ENCODE assay signal across 36 cellular contexts in genomic region chr14:104859900-104860299, GRCh38.
"Had no signal": no experiment of that assay in that cellular context is flagged by ENCODE, and none has a peak within 500 bp of the region (broad histone marks: within the 10 kb centered on the region; RNA-seq: fewer than 3 reads in every experiment).

No MANE protein-coding gene starts in this region.

- H3K27me3 ChIP-seq: adrenal gland, body of pancreas, breast epithelium had no signal

- FAIRE-seq: astrocyte, TTC549 had no signal

- H3K27ac Mint-ChIP-seq: activated B cell treated with CpG ODN at 0.5 μM for 24 hours; activated CD4-positive, alpha-beta memory T cell treated with anti-CD3 and anti-CD28 coated beads for 36 hours; activated CD4-positive, alpha-beta T cell treated with anti-CD3 and anti-CD28 coated beads, Interleukin-2, amount 10 ng/mL, durations not matched to agents 24 days and 14 days; activated CD8-positive, alpha-beta T cell treated with anti-CD3 and anti-CD28 coated beads for 36 hours; activated naive CD4-positive, alpha-beta T cell treated with anti-CD3 and anti-CD28 coated beads for 36 hours; activated naive CD4-positive, alpha-beta T cell treated with anti-CD3 and anti-CD28 coated beads, Interleukin-2, amount 50 U/mL, for 72 hours; activated naive CD8-positive, alpha-beta T cell treated with anti-CD3 and anti-CD28 coated beads for 36 hours; activated T-cell treated with anti-CD3 and anti-CD28 coated beads, Interleukin-2, amount 50 U/mL, for 72 hours; activated T-helper 1 cell treated with anti-CD3 and anti-CD28 coated beads, Interleukin-12 subunit alpha, Interleukin-12 subunit beta, Interleukin-2, Interleukin-4 antibody, amounts not matched to agents 30 ng/mL and 10 ng/mL and 1 ng/mL, durations not matched to agents 14 hours and 24 hours and 36 hours; activated T-helper 17 cell treated with anti-CD3 and anti-CD28 coated beads, Interleukin-2, amount 50 U/mL, for 72 hours; T-helper 1 cell treated with Interleukin-12 subunit alpha and Interleukin-12 subunit beta and Interleukin-4 antibody, amounts not matched to agents 30 μg/mL and 1 μg/mL, for 36 hours; T-helper 2 cell treated with Interferon-gamma antibody and Interleukin-4, amounts not matched to agents 5 μg/mL and 100 μg/mL, for 36 hours had no signal

- H3K4me1 Mint-ChIP-seq: activated B cell treated with CpG ODN at 0.5 μM for 24 hours; activated CD4-positive, alpha-beta T cell treated with anti-CD3 and anti-CD28 coated beads, Interleukin-2, amount 10 ng/mL, durations not matched to agents 24 days and 14 days; activated naive CD8-positive, alpha-beta T cell treated with anti-CD3 and anti-CD28 coated beads for 36 hours; activated T-helper 17 cell treated with anti-CD3 and anti-CD28 coated beads, Interleukin-2, amount 50 U/mL, for 72 hours had no signal

- ATAC-seq: activated CD8-positive, alpha-beta T cell treated with anti-CD3 and anti-CD28 coated beads for 36 hours; activated naive CD4-positive, alpha-beta T cell treated with anti-CD3 and anti-CD28 coated beads, Interleukin-2, amount 50 U/mL, for 72 hours; activated T-cell treated with anti-CD3 and anti-CD28 coated beads, Interleukin-2, amount 50 U/mL, for 4 hours; activated T-cell treated with anti-CD3 and anti-CD28 coated beads, Interleukin-2, amount 50 U/mL, for 72 hours; activated T-helper 17 cell treated with anti-CD3 and anti-CD28 coated beads, Interleukin-2, amount 50 U/mL, for 72 hours; body of pancreas had no signal

- H3K4me3 Mint-ChIP-seq: activated B cell treated with CpG ODN at 0.5 μM for 24 hours; activated CD4-positive, alpha-beta memory T cell treated with anti-CD3 and anti-CD28 coated beads for 36 hours; activated CD4-positive, alpha-beta T cell treated with anti-CD3 and anti-CD28 coated beads, Interleukin-2, amount 10 ng/mL, durations not matched to agents 24 days and 14 days; activated CD8-positive, alpha-beta T cell treated with anti-CD3 and anti-CD28 coated beads for 36 hours; activated naive CD4-positive, alpha-beta T cell treated with anti-CD3 and anti-CD28 coated beads for 36 hours; activated naive CD8-positive, alpha-beta T cell treated with anti-CD3 and anti-CD28 coated beads for 36 hours; activated T-cell treated with anti-CD3 and anti-CD28 coated beads, Interleukin-2, amount 50 U/mL, for 4 hours; activated T-cell treated with anti-CD3 and anti-CD28 coated beads, Interleukin-2, amount 50 U/mL, for 72 hours; activated T-helper 1 cell treated with anti-CD3 and anti-CD28 coated beads, Interleukin-12 subunit alpha, Interleukin-12 subunit beta, Interleukin-2, Interleukin-4 antibody, amounts not matched to agents 30 ng/mL and 10 ng/mL and 1 ng/mL, durations not matched to agents 14 hours and 24 hours and 36 hours; activated T-helper 17 cell treated with anti-CD3 and anti-CD28 coated beads, Interleukin-2, amount 50 U/mL, for 72 hours; T-helper 1 cell treated with Interleukin-12 subunit alpha and Interleukin-12 subunit beta and Interleukin-4 antibody, amounts not matched to agents 30 μg/mL and 1 μg/mL, for 36 hours; T-helper 2 cell treated with Interferon-gamma antibody and Interleukin-4, amounts not matched to agents 5 μg/mL and 100 μg/mL, for 36 hours had no signal

- H3K36me3 Mint-ChIP-seq: activated CD4-positive, alpha-beta memory T cell treated with anti-CD3 and anti-CD28 coated beads for 36 hours; activated naive CD4-positive, alpha-beta T cell treated with anti-CD3 and anti-CD28 coated beads, Interleukin-2, amount 50 U/mL, for 72 hours; activated naive CD8-positive, alpha-beta T cell treated with anti-CD3 and anti-CD28 coated beads for 36 hours had no signal

- H3K36me3 ChIP-seq: adrenal gland, brain microvascular endothelial cell, breast epithelium had no signal

- H3K27ac ChIP-seq: adrenal gland, body of pancreas, brain microvascular endothelial cell, breast epithelium, VCaP had no signal

- H3K4me1 ChIP-seq: breast epithelium had no signal

- H3K9me3 Mint-ChIP-seq: activated B cell treated with CpG ODN at 0.5 μM for 24 hours; activated CD4-positive, alpha-beta memory T cell treated with anti-CD3 and anti-CD28 coated beads for 36 hours; activated CD4-positive, alpha-beta T cell treated with anti-CD3 and anti-CD28 coated beads, Interleukin-2, amount 10 ng/mL, durations not matched to agents 24 days and 14 days; activated CD8-positive, alpha-beta T cell treated with anti-CD3 and anti-CD28 coated beads for 36 hours; activated naive CD4-positive, alpha-beta T cell treated with anti-CD3 and anti-CD28 coated beads for 36 hours; activated naive CD4-positive, alpha-beta T cell treated with anti-CD3 and anti-CD28 coated beads, Interleukin-2, amount 50 U/mL, for 72 hours; activated naive CD8-positive, alpha-beta T cell treated with anti-CD3 and anti-CD28 coated beads for 36 hours; activated T-cell treated with anti-CD3 and anti-CD28 coated beads, Interleukin-2, amount 50 U/mL, for 4 hours; activated T-cell treated with anti-CD3 and anti-CD28 coated beads, Interleukin-2, amount 50 U/mL, for 72 hours; activated T-helper 1 cell treated with anti-CD3 and anti-CD28 coated beads, Interleukin-12 subunit alpha, Interleukin-12 subunit beta, Interleukin-2, Interleukin-4 antibody, amounts not matched to agents 30 ng/mL and 10 ng/mL and 1 ng/mL, durations not matched to agents 14 hours and 24 hours and 36 hours; activated T-helper 17 cell treated with anti-CD3 and anti-CD28 coated beads, Interleukin-2, amount 50 U/mL, for 72 hours; T-helper 1 cell treated with Interleukin-12 subunit alpha and Interleukin-12 subunit beta and Interleukin-4 antibody, amounts not matched to agents 30 μg/mL and 1 μg/mL, for 36 hours; T-helper 2 cell treated with Interferon-gamma antibody and Interleukin-4, amounts not matched to agents 5 μg/mL and 100 μg/mL, for 36 hours had no signal

- DNase-seq: activated B cell treated with CpG ODN at 0.5 μM for 24 hours; activated CD4-positive, alpha-beta memory T cell treated with anti-CD3 and anti-CD28 coated beads for 36 hours; activated CD4-positive, alpha-beta T cell treated with anti-CD3 and anti-CD28 coated beads for 4 hours; activated CD4-positive, alpha-beta T cell treated with anti-CD3 and anti-CD28 coated beads, Interleukin-2, amount 10 ng/mL, durations not matched to agents 24 days and 14 days; activated CD4-positive, alpha-beta T cell treated with anti-CD3 and anti-CD28 coated beads, Interleukin-2, amount 50 U/mL, for 1 hour; activated CD4-positive, alpha-beta T cell treated with anti-CD3 and anti-CD28 coated beads, Interleukin-2, amount 50 U/mL, for 4 hours; activated CD4-positive, CD25-positive, alpha-beta regulatory T cell treated with anti-CD3 and anti-CD28 coated beads, Interleukin-2, amount 50 U/mL, for 72 hours; activated CD8-positive, alpha-beta memory T cell treated with anti-CD3 and anti-CD28 coated beads, Interleukin-2, amount 50 U/mL, for 4 hours; activated CD8-positive, alpha-beta T cell treated with anti-CD3 and anti-CD28 coated beads for 36 hours; activated gamma-delta T cell treated with Interleukin-2 at 50 U/mL for 16 hours; activated naive CD4-positive, alpha-beta T cell; activated naive CD4-positive, alpha-beta T cell treated with anti-CD3 and anti-CD28 coated beads for 36 hours; activated naive CD4-positive, alpha-beta T cell treated with anti-CD3 and anti-CD28 coated beads, Interleukin-2, amount 50 U/mL, for 16 hours; activated naive CD8-positive, alpha-beta T cell treated with anti-CD3 and anti-CD28 coated beads for 36 hours; activated T-cell treated with anti-CD3 and anti-CD28 coated beads for 4 hours; activated T-cell treated with anti-CD3 and anti-CD28 coated beads, Interleukin-2, amount 50 U/mL, for 1 hour; activated T-cell treated with anti-CD3 and anti-CD28 coated beads, Interleukin-2, amount 50 U/mL, for 4 hours; activated T-cell treated with anti-CD3 and anti-CD28 coated beads, Interleukin-2, amount 50 U/mL, for 72 hours; adrenal gland; amniotic stem cell; aorta; body of pancreas; brain microvascular endothelial cell; central memory CD4-positive, alpha-beta T cell; T-helper 1 cell; T-helper 2 cell; T-helper 9 cell had no signal

- H3K9me3 ChIP-seq: adrenal gland, body of pancreas, breast epithelium had no signal

- H3K27me3 Mint-ChIP-seq: activated T-helper 17 cell treated with anti-CD3 and anti-CD28 coated beads, Interleukin-2, amount 50 U/mL, for 72 hours had no signal

- H3K4me3 ChIP-seq: adrenal gland, body of pancreas, breast epithelium had no signal
